8 cellular contexts compared by ENCODE assay signal in genomic region chr14:23559010-23559920, GRCh38. TPM values are rescaled to one million over a fixed set of nuclear protein-coding genes. Genes with fewer than 3 reads are reported as not detected.
A peak's percentile ranks its signal among the peaks of the same experiment; 100 is the strongest.
DNase-seq lines count a peak whose midpoint lies in the region; ATAC-seq, FAIRE-seq and TF ChIP-seq lines count a peak whose summit lies in the region.

No MANE protein-coding gene starts in this region.

- TF ChIP-seq EP300 in GM12878 (IDR thresholded peaks at IDR 0.05; ENCODE audit: borderline replicate concordance in 1 of 2, control insufficient read depth in 1 of 2, low read depth in 2 of 2, low read length in 2 of 2): no peak

- FAIRE-seq in GM12878 (lab: Jason Lieb, UNC): no peak

- peaks cover 29% of the 10 kb centered on the region for H3K4me1 Mint-ChIP-seq in T-helper 2 cell treated with Interferon-gamma antibody and Interleukin-4, amounts not matched to agents 5 μg/mL and 100 μg/mL, for 36 hours (ENCODE audit: low read depth)

- in situ Hi-C loops in KBM-7 (cut with MboI; ENCODE audit: low pct_unique_long_range_greater_than_20kb, low sequenced_read_pairs) (no loop called here), GM12878 (cut with MboI) (loop anchor here (5.0 kb wide), 2 partner anchors 82 to 237 kb away; partner anchors contain the start of gene PABPN1)

- peak; percentile 82 for TF ChIP-seq RAD21 in GM12878 (IDR thresholded peaks at IDR 0.05; ENCODE audit: insufficient read depth, low read depth, low read length)

- TF ChIP-seq CTCF in GM12878 (IDR thresholded peaks at IDR 0.05 in 2 of 3, conservative IDR thresholded peaks at IDR 0.05 in 1 of 3; ENCODE audit: control insufficient read depth in 2 of 3, extremely low read depth in 1 of 3, insufficient read depth in 1 of 3, low read depth in 3 of 3, low read length in 3 of 3): peak; percentile 83 to 96 (median 90)

- RAD21 ChIA-PET in GM12878 (lab: Charles Lee; ENCODE audit: unreplicated experiment): interaction anchor here (0.5 to 3.3 kb wide), 9 partner anchors 10 to 439 kb away, joined by 3 to 39 read pairs (median 3); no protein-coding TSS in a partner anchor

- BruUV-seq in GM12878 (replicated peaks; lab: Mats Ljungman, UMichigan): no TSS peak

- peaks cover 11 to 20% of the 10 kb centered on the region in 2 experiments; a peak in 3 of 4 replicates for H3K36me3 ChIP-seq in GM12878 (ENCODE audit: control insufficient read depth in 2 of 2, insufficient read depth in 2 of 2, low read length in 1 of 2)

- H3K27me3 Mint-ChIP-seq in T-helper 2 cell treated with Interferon-gamma antibody and Interleukin-4, amounts not matched to agents 5 μg/mL and 100 μg/mL, for 36 hours (ENCODE audit: low read depth): no peaks in the 10 kb centered on the region

- H3K4me2 ChIP-seq in GM12878 (ENCODE audit: control insufficient read depth, insufficient read depth): peak overlapping the region; percentile 14; the same call in 1 of the 2 replicates

- H3K9me3 ChIP-seq in GM12878 (replicated peaks; ENCODE audit: control insufficient read depth, insufficient read depth, low read length): no peaks in the 10 kb centered on the region

- SMC1A ChIA-PET in GM12878 (lab: Charles Lee; ENCODE audit: uncharacterized antibody, unreplicated experiment): interaction anchor here (1.0 to 9.7 kb wide), 7 partner anchors 9 to 294 kb away, joined by 3 to 124 read pairs (median 5); partner anchors contain the start of gene PABPN1

- no peak overlapping the region for H2AFZ ChIP-seq in GM12878 (ENCODE audit: control insufficient read depth, low read depth, low read length)

- DNase-seq in COR-L47 (lab: John Stamatoyannopoulos, UW): peak; percentile 76
- DNase-seq in KBM-7: peak; percentile 66
- peak; percentile 51 for DNase-seq in T-helper 2 cell treated with Interferon-gamma antibody and Interleukin-4, amounts not matched to agents 5 μg/mL and 100 μg/mL, for 36 hours (ENCODE audit: low spot score)
- no peak for DNase-seq in GM12878 (ENCODE audit: low read depth, low spot score)
- peak; percentile 54 for DNase-seq in kidney tubule cell (ENCODE audit: low spot score)
- DNase-seq in stimulated activated CD8-positive, alpha-beta memory T cell treated with anti-CD3 and anti-CD28 coated beads, Interleukin-15, amount 100 ng/mL, for 1 hour (ENCODE audit: low read depth): peak; percentile 48

- H3K27me3 ChIP-seq in GM12878 (replicated peaks in 1 of 2; ENCODE audit: control insufficient read depth in 2 of 2, insufficient read depth in 2 of 2, low read length in 1 of 2): no peaks in the 10 kb centered on the region

- no peak overlapping the region for H3K4me3 Mint-ChIP-seq in T-helper 2 cell treated with Interferon-gamma antibody and Interleukin-4, amounts not matched to agents 5 μg/mL and 100 μg/mL, for 36 hours

- peaks cover 3% of the 10 kb centered on the region for H3K4me1 ChIP-seq in GM12878 (ENCODE audit: control insufficient read depth, insufficient read depth, low read length)

- ATAC-seq in GM12878: no peak
- ATAC-seq in GM21825 (IDR thresholded peaks at IDR 0.05; ENCODE audit: unreplicated experiment): no peak
- ATAC-seq in GM19035 (IDR thresholded peaks at IDR 0.05; ENCODE audit: unreplicated experiment): no peak

- no peak overlapping the region for H3K27ac ChIP-seq in GM12878 (ENCODE audit: control insufficient read depth, insufficient read depth)

- H3K9me3 Mint-ChIP-seq in T-helper 2 cell treated with Interferon-gamma antibody and Interleukin-4, amounts not matched to agents 5 μg/mL and 100 μg/mL, for 36 hours: no peaks in the 10 kb centered on the region

- intact Hi-C loops in GM12878 (cut with micrococcal nuclease; ENCODE audit: unreplicated experiment): loop anchor here (5.0 kb wide), 1 partner anchor 237 kb away; the partner anchor contains the start of gene PABPN1

- no peaks in the 10 kb centered on the region for H4K20me1 ChIP-seq in GM12878 (ENCODE audit: control insufficient read depth, insufficient read depth)

- CTCF ChIA-PET in GM12878 (lab: Yijun Ruan, JAX): interaction anchor here (0.5 to 13.1 kb wide), 33 partner anchors 9 to 582 kb away, joined by 3 to 436 read pairs (median 4); partner anchors contain the start of genes AP1G2, EMC9, NGDN and PABPN1

- H3K27ac Mint-ChIP-seq in T-helper 2 cell treated with Interferon-gamma antibody and Interleukin-4, amounts not matched to agents 5 μg/mL and 100 μg/mL, for 36 hours: no peak overlapping the region

- peaks cover 37% of the 10 kb centered on the region for H3K36me3 Mint-ChIP-seq in T-helper 2 cell treated with Interferon-gamma antibody and Interleukin-4, amounts not matched to agents 5 μg/mL and 100 μg/mL, for 36 hours (ENCODE audit: low read depth)

- H3K4me3 ChIP-seq in GM12878: no peak overlapping the region

- H3K79me2 ChIP-seq in GM12878 (ENCODE audit: control insufficient read depth, insufficient read depth, low read length): peaks cover 26% of the 10 kb centered on the region

- POLR2A ChIA-PET in GM12878 (lab: Charles Lee): interaction anchor here (1.3 to 3.8 kb wide), 3 partner anchors 8 to 81 kb away, joined by 4 to 14 read pairs (median 4); partner anchors contain the start of gene AP1G2

- H3K9ac ChIP-seq in GM12878 (ENCODE audit: control insufficient read depth, insufficient read depth, low read length): no peak overlapping the region

- TF ChIP-seq POLR2A in GM12878 (IDR thresholded peaks at IDR 0.05; ENCODE audit: low read depth, low read length): no peak; the same call in 1 of the 2 replicates

- WGBS in GM12878 (ENCODE audit: insufficient coverage, insufficient replicate concordance, low lambda C conversion rate, missing lambda C conversion rate): 70% methylated on average over 21 of the region's 21 CpGs

RNA-seq across cellular contexts. Expression of gene THTPA, which starts 3.2 kb away (rescaled TPM):
- 16.2 and 23.2 TPM in 2 replicates for total RNA-seq in GM12878 (2013; cell fraction: nucleolus; rRNA removed)
- 10.4 and 16.9 TPM in 2 replicates for total RNA-seq in GM12878 (2014; rRNA removed)
- 7.8 and 8.2 TPM in 2 replicates for total RNA-seq in GM12878 (2014; rRNA removed; fragmentation: Illumina TruSeq; extraction: Trizol)
- 12.4 and 16.9 TPM in 2 replicates for total RNA-seq in GM12878 (2021)
- 5.1 TPM for polyA plus RNA-seq in GM12878 (2011; ENCODE audit: low read depth)
- 3.0 and 4.5 TPM in 2 replicates for polyA plus RNA-seq in GM12878 (2011; rRNA removed)
- 6.9 and 8.0 TPM in 2 replicates for polyA plus RNA-seq in GM12878 (2011; cell fraction: cytosol; rRNA removed)
- 9.9 and 14.0 TPM in 2 replicates for polyA plus RNA-seq in GM12878 (2011; cell fraction: nucleus; rRNA removed)
- polyA plus RNA-seq in GM12878 (2012): 7.3 and 8.1 TPM in 2 replicates
- polyA plus RNA-seq in GM12878 (2014; fragmentation: Illumina TruSeq; extraction: Trizol): 10.9 and 15.3 TPM in 2 replicates
- 1 to 10 TPM; 3.1 to 5.9 TPM for polyA plus RNA-seq in GM12878 (2014; fragmentation: Nextera tagmentation; extraction: Ambion mirVana)
- polyA plus RNA-seq in GM12878 (2014; rRNA removed): 15.1 and 18.5 TPM in 2 replicates
- polyA plus RNA-seq in GM12878 (2016; fragmentation: Nextera tagmentation; extraction: Ambion mirVana): 10 to 100 TPM; 17.8 to 24.9 TPM
- 5.3 and 10.1 TPM in 2 replicates for polyA minus RNA-seq in GM12878 (2011; rRNA and poly(A)+ RNA removed)
- polyA minus RNA-seq in GM12878 (2011; cell fraction: cytosol; rRNA and poly(A)+ RNA removed): 1.5 and 2.8 TPM in 2 replicates
- polyA minus RNA-seq in GM12878 (2011; cell fraction: nucleus; rRNA and poly(A)+ RNA removed): 4.7 and 5.6 TPM in 2 replicates

RNA-seq across cellular contexts. Expression of gene ZFHX2, which starts 7.7 kb away (rescaled TPM):
- total RNA-seq in GM12878 (2013; cell fraction: nucleolus; rRNA removed): 3.4 and 3.9 TPM in 2 replicates
- total RNA-seq in GM12878 (2014; rRNA removed): 0.11 and 0.40 TPM in 2 replicates
- 0.14 and 0.54 TPM in 2 replicates for total RNA-seq in GM12878 (2014; rRNA removed; fragmentation: Illumina TruSeq; extraction: Trizol)
- 1.8 and 2.2 TPM in 2 replicates for total RNA-seq in GM12878 (2021)
- polyA plus RNA-seq in GM12878 (2011; ENCODE audit: low read depth): 0.17 TPM
- polyA plus RNA-seq in GM12878 (2011; rRNA removed): 0.10 and 0.42 TPM in 2 replicates
- polyA plus RNA-seq in GM12878 (2011; cell fraction: cytosol; rRNA removed): 0.13 TPM in 2 replicates
- 1.2 and 2.8 TPM in 2 replicates for polyA plus RNA-seq in GM12878 (2011; cell fraction: nucleus; rRNA removed)
- polyA plus RNA-seq in GM12878 (2012): 0.84 and 0.97 TPM in 2 replicates
- 0.19 and 0.56 TPM in 2 replicates for polyA plus RNA-seq in GM12878 (2014; fragmentation: Illumina TruSeq; extraction: Trizol)
- 1 to 10 TPM in 1 of 2 experiments, under 1 TPM in 1; 0.27 to 1.3 TPM for polyA plus RNA-seq in GM12878 (2014; fragmentation: Nextera tagmentation; extraction: Ambion mirVana)
- polyA plus RNA-seq in GM12878 (2014; rRNA removed): 0.32 and 0.72 TPM in 2 replicates
- polyA plus RNA-seq in GM12878 (2016; fragmentation: Nextera tagmentation; extraction: Ambion mirVana): 1 to 10 TPM in 1 of 2 experiments, under 1 TPM in 1; 0.59 to 1.2 TPM
- polyA minus RNA-seq in GM12878 (2011; rRNA and poly(A)+ RNA removed): 0.95 and 1.3 TPM in 2 replicates
- 0.53 and 0.83 TPM in 2 replicates for polyA minus RNA-seq in GM12878 (2011; cell fraction: cytosol; rRNA and poly(A)+ RNA removed)
- polyA minus RNA-seq in GM12878 (2011; cell fraction: nucleus; rRNA and poly(A)+ RNA removed): 1.7 and 2.7 TPM in 2 replicates

RNA-seq across cellular contexts. Expression of gene AP1G2, which starts 8.3 kb away (rescaled TPM):
- 258 and 299 TPM in 2 replicates for total RNA-seq in GM12878 (2013; cell fraction: nucleolus; rRNA removed)
- total RNA-seq in GM12878 (2014; rRNA removed) (74.6 and 74.9 TPM in 2 replicates), GM12878 (2014; rRNA removed; fragmentation: Illumina TruSeq; extraction: Trizol) (41.5 and 45.5 TPM in 2 replicates), GM12878 (2021) (110 and 135 TPM in 2 replicates)
- 96.6 TPM for polyA plus RNA-seq in GM12878 (2011; ENCODE audit: low read depth)
- polyA plus RNA-seq in GM12878 (2011; rRNA removed) (61.2 and 115 TPM in 2 replicates), GM12878 (2014; fragmentation: Illumina TruSeq; extraction: Trizol) (60.4 and 92.7 TPM in 2 replicates), GM12878 (2014; fragmentation: Nextera tagmentation; extraction: Ambion mirVana) (10 to 100 TPM; 55.6 to 65.5 TPM), GM12878 (2014; rRNA removed) (129 and 146 TPM in 2 replicates), GM12878 (2016; fragmentation: Nextera tagmentation; extraction: Ambion mirVana) (100 to 1,000 TPM; 114 to 122 TPM)
- 117 and 179 TPM in 2 replicates for polyA plus RNA-seq in GM12878 (2011; cell fraction: cytosol; rRNA removed)
- polyA plus RNA-seq in GM12878 (2011; cell fraction: nucleus; rRNA removed): 1,109 and 1,353 TPM in 2 replicates
- 124 and 126 TPM in 2 replicates for polyA plus RNA-seq in GM12878 (2012)
- 117 and 189 TPM in 2 replicates for polyA minus RNA-seq in GM12878 (2011; rRNA and poly(A)+ RNA removed)
- 36.4 and 43.8 TPM in 2 replicates for polyA minus RNA-seq in GM12878 (2011; cell fraction: cytosol; rRNA and poly(A)+ RNA removed)
- polyA minus RNA-seq in GM12878 (2011; cell fraction: nucleus; rRNA and poly(A)+ RNA removed): 211 and 295 TPM in 2 replicates

RNA-seq across cellular contexts. Expression of gene JPH4, which starts 19.3 kb away (rescaled TPM):
- total RNA-seq in GM12878 (2013; cell fraction: nucleolus; rRNA removed): 18.3 and 18.9 TPM in 2 replicates
- total RNA-seq in GM12878 (2014; rRNA removed) (2.5 and 2.6 TPM in 2 replicates), GM12878 (2014; rRNA removed; fragmentation: Illumina TruSeq; extraction: Trizol) (3.0 and 3.2 TPM in 2 replicates), GM12878 (2021) (10.3 and 10.6 TPM in 2 replicates)
- 1.8 TPM for polyA plus RNA-seq in GM12878 (2011; ENCODE audit: low read depth)
- polyA plus RNA-seq in GM12878 (2011; rRNA removed) (6.8 and 8.4 TPM in 2 replicates), GM12878 (2014; fragmentation: Illumina TruSeq; extraction: Trizol) (4.2 and 5.5 TPM in 2 replicates), GM12878 (2014; fragmentation: Nextera tagmentation; extraction: Ambion mirVana) (under 1 TPM; 0.48 to 0.60 TPM), GM12878 (2014; rRNA removed) (6.7 and 7.1 TPM in 2 replicates), GM12878 (2016; fragmentation: Nextera tagmentation; extraction: Ambion mirVana) (1 to 10 TPM; 3.4 to 4.4 TPM)
- 7.9 and 9.8 TPM in 2 replicates for polyA plus RNA-seq in GM12878 (2011; cell fraction: cytosol; rRNA removed)
- 14.7 and 20.5 TPM in 2 replicates for polyA plus RNA-seq in GM12878 (2011; cell fraction: nucleus; rRNA removed)
- 3.2 and 3.6 TPM in 2 replicates for polyA plus RNA-seq in GM12878 (2012)
- 5.5 and 8.0 TPM in 2 replicates for polyA minus RNA-seq in GM12878 (2011; rRNA and poly(A)+ RNA removed)
- 4.4 and 5.3 TPM in 2 replicates for polyA minus RNA-seq in GM12878 (2011; cell fraction: cytosol; rRNA and poly(A)+ RNA removed)
- polyA minus RNA-seq in GM12878 (2011; cell fraction: nucleus; rRNA and poly(A)+ RNA removed): 4.1 and 6.8 TPM in 2 replicates
